In genomic region chr18:37662099-37662498, GRCh38 we compare ENCODE assay signal across 25 cellular contexts.
"Had no signal": no experiment of that assay in that cellular context is flagged by ENCODE, and none has a peak within 500 bp of the region (broad histone marks: within the 10 kb centered on the region; RNA-seq: fewer than 3 reads in every experiment).

No MANE protein-coding gene starts in this region.

- DNase-seq: activated CD4-positive, alpha-beta memory T cell treated with anti-CD3 and anti-CD28 coated beads for 36 hours; activated CD4-positive, alpha-beta T cell treated with anti-CD3 and anti-CD28 coated beads for 36 hours; activated CD4-positive, CD25-positive, alpha-beta regulatory T cell; activated CD4-positive, CD25-positive, alpha-beta regulatory T cell treated with anti-CD3 and anti-CD28 coated beads, Interleukin-2, amount 50 U/mL, for 72 hours; activated CD8-positive, alpha-beta memory T cell treated with anti-CD3 and anti-CD28 coated beads, Interleukin-2, amount 10 ng/mL, durations not matched to agents 7 days and 5 days; activated CD8-positive, alpha-beta memory T cell treated with anti-CD3 and anti-CD28 coated beads, Interleukin-2, amount 50 U/mL, for 4 hours; activated CD8-positive, alpha-beta T cell treated with anti-CD3 and anti-CD28 coated beads, Interleukin-2, amount 10 ng/mL, durations not matched to agents 7 days and 5 days; activated effector memory CD4-positive, alpha-beta T cell treated with anti-CD3 and anti-CD28 coated beads, Interleukin-2, amount 50 U/mL, for 16 hours; activated naive CD4-positive, alpha-beta T cell treated with anti-CD3 and anti-CD28 coated beads for 36 hours; activated naive CD8-positive, alpha-beta T cell treated with anti-CD3 and anti-CD28 coated beads, Interleukin-2, amount 10 ng/mL, durations not matched to agents 7 days and 5 days; activated T-cell treated with anti-CD3 and anti-CD28 coated beads, Interleukin-2, amount 50 U/mL, for 1 hour; activated T-cell treated with anti-CD3 and anti-CD28 coated beads, Interleukin-2, amount 50 U/mL, for 48 hours; brain microvascular endothelial cell; cortex of kidney; dermis blood vessel endothelial cell; effector CD8-positive, alpha-beta T cell; foreskin keratinocyte; gastrocnemius medialis; T-helper 2 cell had no signal

- H3K4me1 Mint-ChIP-seq: activated CD4-positive, alpha-beta T cell treated with anti-CD3 and anti-CD28 coated beads for 36 hours; activated CD4-positive, alpha-beta T cell treated with anti-CD3 and anti-CD28 coated beads, Interleukin-2, amount 10 ng/mL, durations not matched to agents 24 days and 14 days; activated CD8-positive, alpha-beta memory T cell treated with anti-CD3 and anti-CD28 coated beads, Interleukin-2, amount 10 ng/mL, durations not matched to agents 7 days and 5 days; activated naive CD8-positive, alpha-beta T cell treated with anti-CD3 and anti-CD28 coated beads, Interleukin-2, amount 10 ng/mL, durations not matched to agents 7 days and 5 days; central memory CD8-positive, alpha-beta T cell had no signal

- H3K36me3 ChIP-seq: brain microvascular endothelial cell, gastrocnemius medialis had no signal

- ATAC-seq: activated CD4-positive, alpha-beta T cell treated with anti-CD3 and anti-CD28 coated beads for 36 hours; activated CD8-positive, alpha-beta memory T cell treated with anti-CD3 and anti-CD28 coated beads, Interleukin-2, amount 10 ng/mL, durations not matched to agents 7 days and 5 days; activated CD8-positive, alpha-beta T cell treated with anti-CD3 and anti-CD28 coated beads, Interleukin-2, amount 10 ng/mL, durations not matched to agents 7 days and 5 days; activated naive CD4-positive, alpha-beta T cell treated with anti-CD3 and anti-CD28 coated beads, Interleukin-2, amount 50 U/mL, for 72 hours; esophagus mucosa; foreskin keratinocyte; gastrocnemius medialis had no signal

- H3K27ac Mint-ChIP-seq: activated CD4-positive, alpha-beta memory T cell treated with anti-CD3 and anti-CD28 coated beads for 36 hours; activated CD4-positive, alpha-beta T cell treated with anti-CD3 and anti-CD28 coated beads for 36 hours; activated CD4-positive, alpha-beta T cell treated with anti-CD3 and anti-CD28 coated beads, Interleukin-2, amount 10 ng/mL, durations not matched to agents 24 days and 14 days; activated CD8-positive, alpha-beta memory T cell treated with anti-CD3 and anti-CD28 coated beads, Interleukin-2, amount 10 ng/mL, durations not matched to agents 7 days and 5 days; activated CD8-positive, alpha-beta T cell treated with anti-CD3 and anti-CD28 coated beads, Interleukin-2, amount 10 ng/mL, durations not matched to agents 7 days and 5 days; activated naive CD4-positive, alpha-beta T cell treated with anti-CD3 and anti-CD28 coated beads for 36 hours; activated naive CD4-positive, alpha-beta T cell treated with anti-CD3 and anti-CD28 coated beads, Interleukin-2, amount 50 U/mL, for 72 hours; activated naive CD8-positive, alpha-beta T cell treated with anti-CD3 and anti-CD28 coated beads, Interleukin-2, amount 10 ng/mL, durations not matched to agents 7 days and 5 days; activated T-helper 1 cell treated with anti-CD3 and anti-CD28 coated beads, Interleukin-12 subunit alpha, Interleukin-12 subunit beta, Interleukin-2, Interleukin-4 antibody, amounts not matched to agents 30 ng/mL and 10 ng/mL and 1 ng/mL, durations not matched to agents 14 hours and 24 hours and 36 hours; activated T-helper 2 cell treated with anti-CD3 and anti-CD28 coated beads, Interferon-gamma antibody, Interleukin-2, Interleukin-4, amounts not matched to agents 10 μg/mL and 5 μg/mL and 100 μg/mL, durations not matched to agents 14 hours and 24 hours and 36 hours had no signal

- H3K27ac ChIP-seq: brain microvascular endothelial cell, foreskin keratinocyte, gastrocnemius medialis had no signal

- H3K9me3 ChIP-seq: gastrocnemius medialis had no signal

- H3K36me3 Mint-ChIP-seq: activated CD4-positive, alpha-beta memory T cell treated with anti-CD3 and anti-CD28 coated beads for 36 hours; activated CD8-positive, alpha-beta memory T cell treated with anti-CD3 and anti-CD28 coated beads, Interleukin-2, amount 10 ng/mL, durations not matched to agents 7 days and 5 days; activated naive CD4-positive, alpha-beta T cell treated with anti-CD3 and anti-CD28 coated beads, Interleukin-2, amount 50 U/mL, for 72 hours; activated naive CD8-positive, alpha-beta T cell treated with anti-CD3 and anti-CD28 coated beads, Interleukin-2, amount 10 ng/mL, durations not matched to agents 7 days and 5 days had no signal

- H3K4me3 ChIP-seq: gastrocnemius medialis had no signal

- H3K4me3 Mint-ChIP-seq: activated CD4-positive, alpha-beta memory T cell treated with anti-CD3 and anti-CD28 coated beads for 36 hours; activated CD4-positive, alpha-beta T cell treated with anti-CD3 and anti-CD28 coated beads for 36 hours; activated CD4-positive, alpha-beta T cell treated with anti-CD3 and anti-CD28 coated beads, Interleukin-2, amount 10 ng/mL, durations not matched to agents 24 days and 14 days; activated CD8-positive, alpha-beta memory T cell treated with anti-CD3 and anti-CD28 coated beads, Interleukin-2, amount 10 ng/mL, durations not matched to agents 7 days and 5 days; activated CD8-positive, alpha-beta T cell treated with anti-CD3 and anti-CD28 coated beads, Interleukin-2, amount 10 ng/mL, durations not matched to agents 7 days and 5 days; activated naive CD4-positive, alpha-beta T cell treated with anti-CD3 and anti-CD28 coated beads for 36 hours; activated naive CD8-positive, alpha-beta T cell treated with anti-CD3 and anti-CD28 coated beads, Interleukin-2, amount 10 ng/mL, durations not matched to agents 7 days and 5 days; activated T-helper 1 cell treated with anti-CD3 and anti-CD28 coated beads, Interleukin-12 subunit alpha, Interleukin-12 subunit beta, Interleukin-2, Interleukin-4 antibody, amounts not matched to agents 30 ng/mL and 10 ng/mL and 1 ng/mL, durations not matched to agents 14 hours and 24 hours and 36 hours; central memory CD8-positive, alpha-beta T cell had no signal

- H3K27me3 ChIP-seq: brain microvascular endothelial cell, foreskin keratinocyte, gastrocnemius medialis had no signal

- H3K9me3 Mint-ChIP-seq: activated CD4-positive, alpha-beta memory T cell treated with anti-CD3 and anti-CD28 coated beads for 36 hours; activated CD4-positive, alpha-beta T cell treated with anti-CD3 and anti-CD28 coated beads, Interleukin-2, amount 10 ng/mL, durations not matched to agents 24 days and 14 days; activated naive CD4-positive, alpha-beta T cell treated with anti-CD3 and anti-CD28 coated beads for 36 hours; activated naive CD8-positive, alpha-beta T cell treated with anti-CD3 and anti-CD28 coated beads, Interleukin-2, amount 10 ng/mL, durations not matched to agents 7 days and 5 days; activated T-helper 1 cell treated with anti-CD3 and anti-CD28 coated beads, Interleukin-12 subunit alpha, Interleukin-12 subunit beta, Interleukin-2, Interleukin-4 antibody, amounts not matched to agents 30 ng/mL and 10 ng/mL and 1 ng/mL, durations not matched to agents 14 hours and 24 hours and 36 hours; activated T-helper 2 cell treated with anti-CD3 and anti-CD28 coated beads, Interferon-gamma antibody, Interleukin-2, Interleukin-4, amounts not matched to agents 10 μg/mL and 5 μg/mL and 100 μg/mL, durations not matched to agents 14 hours and 24 hours and 36 hours had no signal

- H3K4me1 ChIP-seq: foreskin keratinocyte, gastrocnemius medialis had no signal

- H3K27me3 Mint-ChIP-seq: activated CD4-positive, alpha-beta memory T cell treated with anti-CD3 and anti-CD28 coated beads for 36 hours; activated CD4-positive, alpha-beta T cell treated with anti-CD3 and anti-CD28 coated beads for 36 hours; activated CD4-positive, alpha-beta T cell treated with anti-CD3 and anti-CD28 coated beads, Interleukin-2, amount 10 ng/mL, durations not matched to agents 24 days and 14 days; activated CD8-positive, alpha-beta memory T cell treated with anti-CD3 and anti-CD28 coated beads, Interleukin-2, amount 10 ng/mL, durations not matched to agents 7 days and 5 days; activated naive CD8-positive, alpha-beta T cell treated with anti-CD3 and anti-CD28 coated beads, Interleukin-2, amount 10 ng/mL, durations not matched to agents 7 days and 5 days; central memory CD8-positive, alpha-beta T cell had no signal
